32 cellular contexts compared by ENCODE assay signal in genomic region chr5:40549611-40550010, GRCh38.
"Had no signal": no experiment of that assay in that cellular context is flagged by ENCODE, and none has a peak within 500 bp of the region (broad histone marks: within the 10 kb centered on the region; RNA-seq: fewer than 3 reads in every experiment).

No MANE protein-coding gene starts in this region.

- H3K27me3 Mint-ChIP-seq: activated naive CD8-positive, alpha-beta T cell treated with anti-CD3 and anti-CD28 coated beads for 36 hours; brain; natural killer cell treated with Interleukin-12 subunit alpha and Interleukin-12 subunit beta and Interleukin-15 and Interleukin-18, amount 100 ng/mL, for 72 hours had no signal

- H3K36me3 Mint-ChIP-seq: activated naive CD8-positive, alpha-beta T cell treated with anti-CD3 and anti-CD28 coated beads for 36 hours; brain; natural killer cell treated with Interleukin-12 subunit alpha and Interleukin-12 subunit beta and Interleukin-15 and Interleukin-18, amount 100 ng/mL, for 72 hours had no signal

- H3K9me3 ChIP-seq: adrenal gland, ascending aorta, esophagus squamous epithelium, gastrocnemius medialis, left lung, lower lobe of right lung, right lobe of liver, testis, transverse colon, uterus had no signal

- FAIRE-seq: islet of Langerhans had no signal

- H3K27me3 ChIP-seq: adrenal gland, ascending aorta, esophagus squamous epithelium, gastrocnemius medialis, left lung, right lobe of liver, testis, transverse colon, uterus had no signal

- H3K4me3 ChIP-seq: adrenal gland, ascending aorta, esophagus squamous epithelium, gastrocnemius medialis, left lung, lower lobe of right lung, right lobe of liver, skin epidermis, testis, transverse colon, uterus had no signal

- H3K27ac ChIP-seq: adrenal gland, ascending aorta, epithelial cell of prostate, esophagus squamous epithelium, gastrocnemius medialis, left lung, lower lobe of right lung, right lobe of liver, skin epidermis, testis, transverse colon, uterus had no signal

- DNase-seq: activated CD4-positive, alpha-beta T cell treated with anti-CD3 and anti-CD28 coated beads for 48 hours; activated CD4-positive, alpha-beta T cell treated with anti-CD3 and anti-CD28 coated beads, Interleukin-2, amount 50 U/mL, for 48 hours; activated CD4-positive, CD25-positive, alpha-beta regulatory T cell; activated CD8-positive, alpha-beta memory T cell treated with anti-CD3 and anti-CD28 coated beads for 24 hours; activated effector memory CD4-positive, alpha-beta T cell treated with anti-CD3 and anti-CD28 coated beads, Interleukin-2, amount 50 U/mL, for 16 hours; activated naive CD4-positive, alpha-beta T cell treated with anti-CD3 and anti-CD28 coated beads for 36 hours; activated naive CD8-positive, alpha-beta T cell treated with anti-CD3 and anti-CD28 coated beads for 36 hours; activated T-cell treated with anti-CD3 and anti-CD28 coated beads, Interleukin-2, amount 50 U/mL, for 1 hour; adrenal gland; caudate nucleus; endodermal cell; esophagus squamous epithelium; gastrocnemius medialis; glutamatergic neuron; left lung; lower lobe of right lung; mesendoderm; right lobe of liver; stimulated activated CD4-positive, alpha-beta T cell treated with anti-CD3 and anti-CD28 coated beads, Interleukin-12 subunit alpha, Interleukin-12 subunit beta, amount 100 ng/mL, for 4 hours; stimulated activated CD4-positive, alpha-beta T cell treated with anti-CD3 and anti-CD28 coated beads, Interleukin-4, amount 100 ng/mL, for 1 hour; stimulated activated naive CD8-positive, alpha-beta T cell treated with anti-CD3 and anti-CD28 coated beads, Interleukin-15, Interleukin-2, amounts not matched to agents 100 U/mL and 50 U/mL, for 24 hours; testis; transverse colon; uterus had no signal

- H3K36me3 ChIP-seq: adrenal gland, ascending aorta, esophagus squamous epithelium, gastrocnemius medialis, left lung, lower lobe of right lung, right lobe of liver, transverse colon, uterus had no signal

- H3K4me1 Mint-ChIP-seq: brain, endodermal cell had no signal

- H3K4me1 ChIP-seq: adrenal gland, ascending aorta, testis, uterus had no signal

- H3K27ac Mint-ChIP-seq: activated naive CD4-positive, alpha-beta T cell treated with anti-CD3 and anti-CD28 coated beads for 36 hours; activated naive CD8-positive, alpha-beta T cell treated with anti-CD3 and anti-CD28 coated beads for 36 hours; activated T-helper 1 cell treated with anti-CD3 and anti-CD28 coated beads, Interleukin-12 subunit alpha, Interleukin-12 subunit beta, Interleukin-2, Interleukin-4 antibody, amounts not matched to agents 30 ng/mL and 10 ng/mL and 1 ng/mL, durations not matched to agents 14 hours and 24 hours and 36 hours; brain; endodermal cell; natural killer cell treated with Interleukin-12 subunit alpha and Interleukin-12 subunit beta and Interleukin-15 and Interleukin-18, amount 100 ng/mL, for 72 hours; T-helper 2 cell treated with Interferon-gamma antibody and Interleukin-4, amounts not matched to agents 5 μg/mL and 100 μg/mL, for 36 hours had no signal

- H3K9me3 Mint-ChIP-seq: activated naive CD4-positive, alpha-beta T cell treated with anti-CD3 and anti-CD28 coated beads for 36 hours; activated T-helper 1 cell treated with anti-CD3 and anti-CD28 coated beads, Interleukin-12 subunit alpha, Interleukin-12 subunit beta, Interleukin-2, Interleukin-4 antibody, amounts not matched to agents 30 ng/mL and 10 ng/mL and 1 ng/mL, durations not matched to agents 14 hours and 24 hours and 36 hours; endodermal cell; natural killer cell treated with Interleukin-12 subunit alpha and Interleukin-12 subunit beta and Interleukin-15 and Interleukin-18, amount 100 ng/mL, for 72 hours had no signal

- H3K4me3 Mint-ChIP-seq: activated naive CD4-positive, alpha-beta T cell treated with anti-CD3 and anti-CD28 coated beads for 36 hours; activated naive CD8-positive, alpha-beta T cell treated with anti-CD3 and anti-CD28 coated beads for 36 hours; activated T-helper 1 cell treated with anti-CD3 and anti-CD28 coated beads, Interleukin-12 subunit alpha, Interleukin-12 subunit beta, Interleukin-2, Interleukin-4 antibody, amounts not matched to agents 30 ng/mL and 10 ng/mL and 1 ng/mL, durations not matched to agents 14 hours and 24 hours and 36 hours; brain; endodermal cell; natural killer cell treated with Interleukin-12 subunit alpha and Interleukin-12 subunit beta and Interleukin-15 and Interleukin-18, amount 100 ng/mL, for 72 hours; T-helper 2 cell treated with Interferon-gamma antibody and Interleukin-4, amounts not matched to agents 5 μg/mL and 100 μg/mL, for 36 hours had no signal
